13 cellular contexts compared by ENCODE assay signal in the genomic region with DNA sequence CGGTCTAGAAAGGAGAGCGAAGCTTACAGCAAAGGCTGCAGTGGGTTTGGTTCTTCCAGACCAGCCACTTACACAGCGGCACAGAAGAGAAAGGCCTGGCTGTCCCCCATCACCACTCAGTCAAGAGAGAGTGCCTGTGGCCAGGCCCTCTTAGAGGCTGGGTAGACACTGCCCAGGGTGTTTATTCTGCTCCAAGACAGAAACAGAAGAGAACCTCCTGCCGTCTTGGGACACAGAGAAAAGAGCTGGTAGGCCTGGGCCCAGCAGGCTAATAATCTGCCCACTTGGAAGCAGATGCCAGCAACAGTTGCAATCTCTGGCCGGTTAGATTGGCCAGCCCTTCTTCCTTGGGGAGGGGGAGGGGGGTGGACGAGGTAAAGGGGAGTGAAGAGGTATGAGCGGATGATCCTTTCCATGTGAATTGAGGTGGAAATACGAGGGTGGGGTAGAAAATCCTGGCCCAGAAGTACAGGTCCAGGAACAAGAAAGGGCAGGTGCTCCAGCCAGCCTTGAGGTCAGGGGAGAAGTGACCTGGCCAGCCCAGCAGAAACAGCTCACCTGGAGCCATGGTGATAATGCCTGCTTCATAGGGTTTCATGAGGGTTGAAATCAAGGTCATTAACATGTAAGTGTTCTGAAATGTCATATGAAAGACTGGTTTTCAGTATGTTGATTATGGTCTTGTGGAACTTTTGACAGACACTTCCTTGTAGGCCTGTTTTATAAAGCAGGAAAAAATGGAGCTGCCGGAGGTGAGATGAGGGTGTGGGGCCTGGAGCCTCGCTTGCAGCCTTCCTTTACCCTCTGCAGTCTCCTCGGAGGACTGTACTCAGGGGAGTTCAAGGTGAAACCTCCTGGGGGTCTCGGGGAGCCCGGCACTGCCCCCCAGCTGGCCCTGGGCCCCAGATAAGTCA.
DNase-seq lines count a peak whose midpoint lies in the region; ATAC-seq and TF ChIP-seq lines count a peak whose summit lies in the region.
"Had no signal": no experiment of that assay in that cellular context is flagged by ENCODE, and none has a peak within 500 bp of the region (broad histone marks: within the 10 kb centered on the region; RNA-seq: fewer than 3 reads in every experiment).

No MANE protein-coding gene starts in this region.

- H3K4me1 ChIP-seq in breast epithelium = no peaks in the 10 kb centered on the region
- H3K4me1 ChIP-seq in mammary epithelial cell (ENCODE audit: insufficient read depth, low read length) = no peaks in the 10 kb centered on the region
- H3K4me1 ChIP-seq in duodenal mucosa (ENCODE audit: control insufficient read depth in 1 of 2, insufficient read depth in 2 of 2, low read length in 2 of 2) = peaks cover 20 to 23% of the 10 kb centered on the region in 2 donors
- H3K4me1 ChIP-seq: foreskin keratinocyte had no signal

- in situ Hi-C loops in mammary epithelial cell (cut with MboI; ENCODE audit: low sequenced_read_pairs in 2 of 2) = no loop called here

- WGBS in mammary epithelial cell (ENCODE audit: low coverage, missing lambda C conversion rate) = 60% methylated on average over 13 of the region's 13 CpGs

- no peaks in the 10 kb centered on the region for H3K36me3 ChIP-seq in breast epithelium
- no peaks in the 10 kb centered on the region for H3K36me3 ChIP-seq in mammary epithelial cell (ENCODE audit: insufficient read depth, low read length)
- H3K36me3 ChIP-seq in duodenal mucosa (ENCODE audit: control insufficient read depth in 1 of 2, insufficient read depth in 2 of 2, low read length in 2 of 2) = peaks cover 0 to 5% of the 10 kb centered on the region in 2 donors
- H3K36me3 ChIP-seq: tibial artery had no signal

- peak overlapping the region; percentile 74 for H3K27ac Mint-ChIP-seq in nephron progenitor cell
- H3K27ac Mint-ChIP-seq in type B pancreatic cell = peak overlapping the region; percentile 99

- no peak for TF ChIP-seq POLR2A in breast epithelium (IDR thresholded peaks at IDR 0.05)

- H3K9ac ChIP-seq in mammary epithelial cell (ENCODE audit: insufficient read depth, low read length) (no peak overlapping the region), duodenal mucosa (ENCODE audit: low read depth in 1 of 2, low read length in 2 of 2) (no peak overlapping the region)

- CTCF ChIA-PET in mammary epithelial cell (lab: Charles Lee; ENCODE audit: low non-redundant PET) = no interaction called here

- no peak for DNase-seq in breast epithelium (ENCODE audit: low spot score in 2 of 2)
- DNase-seq in mammary epithelial cell = no peak
- DNase-seq in nephron progenitor cell = no peak
- DNase-seq in type B pancreatic cell (ENCODE audit: extremely low spot score, unreplicated experiment) = no peak
- no peak for DNase-seq in DMS 273 treated with DMSO at 0.1 percent for 48 hours (lab: John Stamatoyannopoulos, UW)
- no peak for DNase-seq in NCI-H187 treated with DMSO at 0.1 percent for 48 hours (lab: John Stamatoyannopoulos, UW)
- DNase-seq in sciatic nerve (ENCODE audit: low spot score) = no peak
- DNase-seq: activated CD4-positive, alpha-beta T cell treated with anti-CD3 and anti-CD28 coated beads for 1 hour; amniotic stem cell; foreskin keratinocyte; T-helper 1 cell; tibial artery had no signal

- H3K27ac ChIP-seq in breast epithelium (peak overlapping the region; percentile 62 to 68), mammary epithelial cell (ENCODE audit: insufficient read depth, low read depth, low read length) (no peak overlapping the region), duodenal mucosa (ENCODE audit: low read depth, low read length) (peak overlapping the region; percentile 6)
- H3K27ac ChIP-seq: foreskin keratinocyte, tibial artery had no signal

- H3K79me2 ChIP-seq in mammary epithelial cell (ENCODE audit: insufficient read depth, low read length) = peaks cover 19% of the 10 kb centered on the region

- H3K27me3 ChIP-seq in breast epithelium (no peaks in the 10 kb centered on the region), mammary epithelial cell (ENCODE audit: insufficient read depth, low read length) (no peaks in the 10 kb centered on the region), duodenal mucosa (ENCODE audit: control insufficient read depth in 1 of 2, insufficient read depth in 2 of 2, low read length in 2 of 2) (no peaks in the 10 kb centered on the region)
- H3K27me3 ChIP-seq: foreskin keratinocyte, tibial artery had no signal

- dilution Hi-C loops in mammary epithelial cell (cut with HindIII; ENCODE audit: low sequenced_read_pairs) = no loop called here

- H3K4me3 Mint-ChIP-seq in nephron progenitor cell (no peak overlapping the region), type B pancreatic cell (peak overlapping the region; percentile 74)

- H3K36me3 Mint-ChIP-seq in nephron progenitor cell (ENCODE audit: low read depth) = no peaks in the 10 kb centered on the region
- H3K36me3 Mint-ChIP-seq in type B pancreatic cell = no peaks in the 10 kb centered on the region

- H3K27me3 Mint-ChIP-seq in nephron progenitor cell (ENCODE audit: low read depth, poor library complexity) = peaks cover 2% of the 10 kb centered on the region
- no peaks in the 10 kb centered on the region for H3K27me3 Mint-ChIP-seq in type B pancreatic cell

- no peak overlapping the region for H3K4me2 ChIP-seq in mammary epithelial cell (ENCODE audit: insufficient read depth, low read depth, low read length)

- no peak overlapping the region for H2AFZ ChIP-seq in mammary epithelial cell (ENCODE audit: low read depth, low read length)

- no TSS peak for BruUV-seq in mammary epithelial cell (replicated peaks; lab: Mats Ljungman, UMichigan)

- H3K9me3 Mint-ChIP-seq in nephron progenitor cell = no peaks in the 10 kb centered on the region
- H3K9me3 Mint-ChIP-seq in type B pancreatic cell = no peaks in the 10 kb centered on the region

- intact Hi-C loops in breast epithelium (cut with DNase I; ENCODE audit: low total_unique reads) (loop anchor here (5.0 kb wide), 1 partner anchor 33 kb away; no protein-coding TSS in a partner anchor), mammary epithelial cell (cut with micrococcal nuclease) (no loop called here), sciatic nerve (cut with DNase I) (no loop called here)

- no peaks in the 10 kb centered on the region for H4K20me1 ChIP-seq in mammary epithelial cell (ENCODE audit: insufficient read depth, low read length)

- H3K9me3 ChIP-seq in breast epithelium (no peaks in the 10 kb centered on the region), mammary epithelial cell (replicated peaks; ENCODE audit: insufficient read depth, low read length) (no peaks in the 10 kb centered on the region), duodenal mucosa (ENCODE audit: control insufficient read depth in 1 of 2, low read length in 2 of 2) (no peaks in the 10 kb centered on the region)
- H3K9me3 ChIP-seq: tibial artery had no signal

- TF ChIP-seq CTCF in breast epithelium (IDR thresholded peaks at IDR 0.05) = no peak
- no peak for TF ChIP-seq CTCF in mammary epithelial cell (conservative IDR thresholded peaks at IDR 0.05 in 1 of 2, IDR thresholded peaks at IDR 0.05 in 1 of 2; ENCODE audit: extremely low read depth in 1 of 2, insufficient read depth in 1 of 2, low read depth in 1 of 2, low read length in 2 of 2)
- no peak for TF ChIP-seq CTCF in nephron progenitor cell (IDR thresholded peaks at IDR 0.05)
- no peak for TF ChIP-seq CTCF in type B pancreatic cell (conservative IDR thresholded peaks at IDR 0.05)

- ATAC-seq in sciatic nerve = no peak
- ATAC-seq: foreskin keratinocyte had no signal

- no peak overlapping the region for H3K4me3 ChIP-seq in breast epithelium
- no peak overlapping the region for H3K4me3 ChIP-seq in mammary epithelial cell (replicated peaks in 1 of 3; ENCODE audit: insufficient read depth in 1 of 3, low read depth in 2 of 3, low read length in 3 of 3)
- H3K4me3 ChIP-seq in duodenal mucosa (ENCODE audit: low read depth in 1 of 2, low read length in 2 of 2) = no peak overlapping the region
- H3K4me3 ChIP-seq: tibial artery had no signal

- peaks cover 45% of the 10 kb centered on the region for H3K4me1 Mint-ChIP-seq in nephron progenitor cell
- peaks cover 30% of the 10 kb centered on the region for H3K4me1 Mint-ChIP-seq in type B pancreatic cell (ENCODE audit: unreplicated experiment)
